In genomic region chr3:114093596-114093995, GRCh38 we compare ENCODE assay signal across 10 cellular contexts. TPM values are rescaled to one million over a fixed set of nuclear protein-coding genes. Genes with fewer than 3 reads are reported as not detected.
DNase-seq lines count a peak whose midpoint lies in the region; FAIRE-seq and TF ChIP-seq lines count a peak whose summit lies in the region.
"Had no signal": no experiment of that assay in that cellular context is flagged by ENCODE, and none has a peak within 500 bp of the region (broad histone marks: within the 10 kb centered on the region; RNA-seq: fewer than 3 reads in every experiment).

No MANE protein-coding gene starts in this region.

- no peak overlapping the region for H3K4ac ChIP-seq in mesendoderm (ENCODE audit: low read depth, low read length)

- intact Hi-C loops in cardiac septum (cut with DNase I), result loop anchor here (5.0 kb wide), 1 partner anchor 59 kb away; no protein-coding TSS in a partner anchor

- no peaks in the 10 kb centered on the region for H3K79me2 ChIP-seq in mesendoderm (ENCODE audit: control insufficient read depth, insufficient read depth, low read length)

- no peak overlapping the region for H3K4me2 ChIP-seq in mesendoderm (ENCODE audit: low read length)

- no peak overlapping the region for H3K9ac ChIP-seq in mesendoderm (ENCODE audit: low read length)

- H2BK5ac ChIP-seq in mesendoderm (ENCODE audit: low read length), result no peak overlapping the region

- no peaks in the 10 kb centered on the region for H3K79me1 ChIP-seq in mesendoderm (ENCODE audit: low read length)

- H3K4me1 ChIP-seq in right atrium auricular region, result no peaks in the 10 kb centered on the region
- H3K4me1 ChIP-seq in SJSA1 (replicated peaks), result no peaks in the 10 kb centered on the region
- no peaks in the 10 kb centered on the region for H3K4me1 ChIP-seq in mesendoderm (ENCODE audit: control insufficient read depth, low read depth, low read length)

- H3K4me3 ChIP-seq in right atrium auricular region (no peak overlapping the region), SJSA1 (no peak overlapping the region), foreskin fibroblast (ENCODE audit: low read depth in 1 of 2, low read length in 2 of 2) (no peak overlapping the region), mesendoderm (ENCODE audit: low read length) (no peak overlapping the region)

- H3K18ac ChIP-seq in mesendoderm (ENCODE audit: low read length), result no peak overlapping the region

- H3K9me3 ChIP-seq in right atrium auricular region (no peaks in the 10 kb centered on the region), SJSA1 (replicated peaks) (no peaks in the 10 kb centered on the region)

- no peak overlapping the region for H2AK5ac ChIP-seq in mesendoderm (ENCODE audit: low read length)

- no peak overlapping the region for H2BK15ac ChIP-seq in mesendoderm (replicated peaks; ENCODE audit: low read depth)

- H3K36me3 ChIP-seq in right atrium auricular region (no peaks in the 10 kb centered on the region), SJSA1 (no peaks in the 10 kb centered on the region), mesendoderm (ENCODE audit: control insufficient read depth, insufficient read depth, low read length) (no peaks in the 10 kb centered on the region)

- H4K8ac ChIP-seq in mesendoderm (ENCODE audit: low read depth, low read length), result no peak overlapping the region

- no peak overlapping the region for H2BK120ac ChIP-seq in mesendoderm (ENCODE audit: low read depth, low read length)

- TF ChIP-seq CTCF in right atrium auricular region (IDR thresholded peaks at IDR 0.05) (no peak), foreskin fibroblast (IDR thresholded peaks at IDR 0.05; ENCODE audit: low read depth, low read length) (no peak)

- DNase-seq in right atrium auricular region (ENCODE audit: low spot score), result peak; percentile 70
- no peak for DNase-seq in cardiac septum (ENCODE audit: low spot score)
- peak; percentile 14 to 45 for DNase-seq in SJSA1 (ENCODE audit: low read depth in 1 of 2, low spot score in 2 of 2)
- DNase-seq in foreskin fibroblast, result peak; percentile 85 to 86
- DNase-seq in urothelium cell line (ENCODE audit: low spot score), result peak; percentile 69
- no peak for DNase-seq in COR-L47 (lab: John Stamatoyannopoulos, UW)
- DNase-seq in activated CD8-positive, alpha-beta memory T cell treated with anti-CD3 and anti-CD28 coated beads, Interleukin-2, amount 50 U/mL, for 4 hours, result no peak
- no peak for DNase-seq in mesendoderm
- DNase-seq: CD8-positive, alpha-beta T cell; occipital lobe had no signal

- no peak overlapping the region for H4K5ac ChIP-seq in mesendoderm (ENCODE audit: low read length)

- no peak for FAIRE-seq in urothelium cell line (lab: Jason Lieb, UNC)

- no peak overlapping the region for H3K23ac ChIP-seq in mesendoderm (ENCODE audit: low read length)

- H3K27me3 ChIP-seq in right atrium auricular region (no peaks in the 10 kb centered on the region), SJSA1 (replicated peaks) (no peaks in the 10 kb centered on the region), mesendoderm (ENCODE audit: insufficient read depth, low read length, poor library complexity) (no peaks in the 10 kb centered on the region)

- no peak overlapping the region for H3K56ac ChIP-seq in mesendoderm (ENCODE audit: low read length)

- WGBS in mesendoderm (ENCODE audit: extremely low coverage, insufficient coverage, low lambda C conversion rate), result no CpG with 5 or more reads among the region's 2 CpGs

- H3K27ac ChIP-seq in right atrium auricular region (no peak overlapping the region), SJSA1 (no peak overlapping the region), mesendoderm (ENCODE audit: low read depth, low read length) (no peak overlapping the region)

RNA-seq across cellular contexts. Expression of gene QTRT2, which starts 37.1 kb away (rescaled TPM):
- 1 to 10 TPM; 4.9 to 5.6 TPM for total RNA-seq in right atrium auricular region
- total RNA-seq in cardiac septum, result 6.5 TPM
- 19.7 and 22.7 TPM in 2 replicates for total RNA-seq in SJSA1 (2014; rRNA removed; shearing (Covaris generic))
- 28.6 TPM for polyA plus RNA-seq in mesendoderm (2013, experiment 1 of 2)
- polyA plus RNA-seq in mesendoderm (2013, experiment 2 of 2), result 30.1 TPM

RNA-seq across cellular contexts. Expression of gene CCDC191, which starts 37.3 kb away (rescaled TPM):
- total RNA-seq in right atrium auricular region (1 to 10 TPM in 1 of 2 donors, under 1 TPM in 1; 0.75 to 1.3 TPM), cardiac septum (1.2 TPM)
- total RNA-seq in SJSA1 (2014; rRNA removed; shearing (Covaris generic)), result 0.39 and 7.4 TPM in 2 replicates
- 0.18 TPM for polyA plus RNA-seq in mesendoderm (2013, experiment 1 of 2)
- 0.15 TPM for polyA plus RNA-seq in mesendoderm (2013, experiment 2 of 2)

Comparison
In these comparisons a context has a peak if more than half of its experiments do, and no peak if none do; other contexts are left out.
1. DNase-seq: peak in right atrium auricular region (single experiment), SJSA1 (2 of 2), foreskin fibroblast (2 of 2) and urothelium cell line (single experiment); none in cardiac septum (single experiment), COR-L47 (single experiment), activated CD8-positive, alpha-beta memory T cell treated with anti-CD3 and anti-CD28 coated beads, Interleukin-2, amount 50 U/mL, for 4 hours (single experiment) and mesendoderm (single experiment).